Comparison of ENCODE assay signal across 8 cellular contexts in the genomic region with DNA sequence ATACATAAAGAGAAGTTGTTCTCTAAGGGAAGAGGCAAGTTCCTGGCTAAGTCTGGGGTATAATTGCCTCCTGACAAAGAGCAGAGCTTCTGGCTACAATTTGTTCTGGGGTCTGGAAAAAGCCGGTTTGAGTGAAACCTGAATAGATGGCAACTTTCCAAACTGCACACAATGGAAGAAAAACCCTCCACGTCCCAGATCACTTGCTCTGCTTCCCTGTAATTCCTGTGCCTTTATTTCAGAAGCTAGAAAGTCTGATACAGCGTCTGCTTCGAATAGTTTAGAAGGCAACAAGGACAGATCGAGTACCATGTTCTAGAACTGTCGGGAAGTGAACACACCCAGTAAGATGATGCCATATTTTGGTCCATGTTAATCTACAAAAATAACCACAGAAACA. TPM values are rescaled to one million over a fixed set of nuclear protein-coding genes. Genes with fewer than 3 reads are reported as not detected.
DNase-seq lines count a peak whose midpoint lies in the region; ATAC-seq lines count a peak whose summit lies in the region.

No MANE protein-coding gene starts in this region.

- H3K36me3 ChIP-seq in neuron (ENCODE audit: insufficient read depth, low read length) = peaks cover 13% of the 10 kb centered on the region

- H3K9me3 ChIP-seq in neuron (ENCODE audit: low read length) = no peaks in the 10 kb centered on the region

- no peak overlapping the region for H3K4me3 ChIP-seq in neuron (ENCODE audit: low read length)

- DNase-seq in DMS79 (lab: John Stamatoyannopoulos, UW) = peak; percentile 71
- DNase-seq in NCI-H2227 treated with DMSO at 0.1 percent for 48 hours (lab: John Stamatoyannopoulos, UW) = peak; percentile 49
- DNase-seq in dermis blood vessel endothelial cell = peak; percentile 89
- no peak for DNase-seq in NAMALWA (ENCODE audit: low spot score)
- DNase-seq in activated CD4-positive, CD25-positive, alpha-beta regulatory T cell treated with anti-CD3 and anti-CD28 coated beads, Interleukin-2, amount 50 U/mL, for 72 hours = no peak
- DNase-seq in NCI-H1694 (lab: John Stamatoyannopoulos, UW) = no peak

- ATAC-seq in GM21390 (IDR thresholded peaks at IDR 0.05; ENCODE audit: unreplicated experiment) = no peak

- peak overlapping the region; percentile 9 for H2AFZ ChIP-seq in neuron (ENCODE audit: low read depth, low read length)

- H3K4me1 ChIP-seq in neuron (ENCODE audit: insufficient read depth, low read length) = peaks cover 44% of the 10 kb centered on the region

- no peaks in the 10 kb centered on the region for H3K27me3 ChIP-seq in neuron (ENCODE audit: insufficient read depth, low read length)

RNA-seq across cellular contexts. Expression of gene WDR82, which starts 1.6 kb away (rescaled TPM):
- 81.3 and 111 TPM in 2 replicates for total RNA-seq in dermis blood vessel endothelial cell

RNA-seq across cellular contexts. Expression of gene GLYCTK, which starts 7.6 kb away (rescaled TPM):
- 22.3 and 22.9 TPM in 2 replicates for total RNA-seq in dermis blood vessel endothelial cell

RNA-seq across cellular contexts. Expression of gene PPM1M, which starts 34.5 kb away (rescaled TPM):
- total RNA-seq in dermis blood vessel endothelial cell = 20.6 and 25.0 TPM in 2 replicates

RNA-seq across cellular contexts. Expression of gene DNAH1, which starts 36.1 kb away (rescaled TPM):
- total RNA-seq in dermis blood vessel endothelial cell = 3.3 and 5.6 TPM in 2 replicates

RNA-seq across cellular contexts. Expression of gene TWF2, which starts 41.1 kb away (rescaled TPM):
- 144 and 147 TPM in 2 replicates for total RNA-seq in dermis blood vessel endothelial cell

Comparison
In these comparisons a context has a peak if more than half of its experiments do, and no peak if none do; other contexts are left out.
1. DNase-seq: peak in DMS79 (single experiment), NCI-H2227 treated with DMSO at 0.1 percent for 48 hours (single experiment) and dermis blood vessel endothelial cell (single experiment); none in NAMALWA (single experiment), activated CD4-positive, CD25-positive, alpha-beta regulatory T cell treated with anti-CD3 and anti-CD28 coated beads, Interleukin-2, amount 50 U/mL, for 72 hours (single experiment) and NCI-H1694 (single experiment).